In the genomic region with DNA sequence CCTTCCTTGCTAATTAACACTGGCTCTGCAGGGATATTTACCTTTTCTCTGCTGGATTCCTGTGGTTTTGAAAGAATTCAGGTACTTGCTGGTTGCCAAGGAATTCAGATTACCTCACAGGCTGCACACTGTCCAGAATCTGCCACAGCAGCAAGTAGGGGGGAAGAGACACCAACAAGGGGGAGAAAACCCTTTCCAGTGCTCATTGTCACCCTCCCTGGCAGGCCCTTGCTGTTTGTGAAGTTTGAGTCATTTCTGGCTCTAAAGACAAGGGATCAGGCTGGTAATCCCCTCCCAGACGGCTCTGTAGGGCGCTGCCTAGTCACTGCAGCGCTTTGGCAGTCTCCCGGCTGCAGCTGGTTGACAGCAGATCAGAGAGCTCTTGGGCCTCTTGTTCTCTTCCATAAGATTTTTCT, we compare ENCODE assay signal across 8 cellular contexts. TPM values are rescaled to one million over a fixed set of nuclear protein-coding genes. Genes with fewer than 3 reads are reported as not detected.
DNase-seq lines count a peak whose midpoint lies in the region; ATAC-seq and TF ChIP-seq lines count a peak whose summit lies in the region.

No MANE protein-coding gene starts in this region.

- H3K27me3 ChIP-seq in liver (ENCODE audit: control insufficient read depth in 4 of 4, insufficient read depth in 4 of 4, low read length in 3 of 4) (no peaks in the 10 kb centered on the region), transverse colon (no peaks in the 10 kb centered on the region)

- intact Hi-C loops in transverse colon (cut with DNase I; ENCODE audit: low total_unique reads), result loop anchor here (2.0 kb wide), 1 partner anchor 271 kb away; no protein-coding TSS in a partner anchor
- intact Hi-C loops in CD14-positive monocyte (cut with micrococcal nuclease), result no loop called here

- no peak for TF ChIP-seq RAD21 in liver (IDR thresholded peaks at IDR 0.05)

- TF ChIP-seq CTCF in liver (IDR thresholded peaks at IDR 0.05; ENCODE audit: low read depth, low read length, missing input control) (no peak), transverse colon (IDR thresholded peaks at IDR 0.05) (no peak), CD14-positive monocyte (IDR thresholded peaks at IDR 0.05) (no peak)

- H3K27ac ChIP-seq in liver (ENCODE audit: low read depth in 1 of 2, low read length in 2 of 2), result peak overlapping the region; percentile 25 to 29
- H3K27ac ChIP-seq in transverse colon, result peak overlapping the region; percentile 46 to 80 (median 74)

- peaks cover 0 to 2% (median 0%) of the 10 kb centered on the region in 7 donors for H3K9me3 Mint-ChIP-seq in CD14-positive monocyte

- H3K36me3 ChIP-seq in liver (ENCODE audit: control insufficient read depth in 4 of 4, insufficient read depth in 3 of 4, low read depth in 1 of 4, low read length in 3 of 4) (peaks cover 0 to 3% (median 1%) of the 10 kb centered on the region in 4 donors), transverse colon (no peaks in the 10 kb centered on the region)

- H3K36me3 Mint-ChIP-seq in CD14-positive monocyte, result peaks cover 26 to 30% of the 10 kb centered on the region in 2 donors

- H3K27me3 Mint-ChIP-seq in CD14-positive monocyte (ENCODE audit: low read depth in 3 of 3), result no peaks in the 10 kb centered on the region

- H3K4me1 ChIP-seq in liver (ENCODE audit: control insufficient read depth in 4 of 4, insufficient read depth in 4 of 4, low read length in 3 of 4) (peaks cover 2 to 8% (median 4%) of the 10 kb centered on the region in 4 donors), transverse colon (peaks cover 4 to 19% (median 8%) of the 10 kb centered on the region in 4 donors)

- no peak for TF ChIP-seq POLR2A in transverse colon (IDR thresholded peaks at IDR 0.05)

- in situ Hi-C loops in transverse colon (cut with MboI; ENCODE audit: low pct_ligation_motif_present in 1 of 4, low pct_unique_long_range_greater_than_20kb in 1 of 4, low sequenced_read_pairs in 3 of 4), result loop anchor here in 3 of 4 donors (10.0 kb wide), 1 partner anchor 273 kb away; the partner anchor contains the start of genes IFT43 (in 3 of the 3) and TGFB3 (in 3 of the 3)

- peak overlapping the region in 1 of 7 donors; percentile 21 for H3K27ac Mint-ChIP-seq in CD14-positive monocyte

- H3K9ac ChIP-seq in liver (ENCODE audit: low read depth in 1 of 2, low read length in 2 of 2), result no peak overlapping the region

- H3K4me1 Mint-ChIP-seq in CD14-positive monocyte, result peaks cover 3% of the 10 kb centered on the region

- 67% methylated on average over 4 of the region's 4 CpGs for WGBS in liver
- WGBS in transverse colon (ENCODE audit: low coverage in 1 of 2), 2 donors, result 38% methylated on average over 4 of the region's 4 CpGs; no CpG with 5 or more reads in 1 of the 2 donors

- H3K4me3 Mint-ChIP-seq in CD14-positive monocyte, result no peak overlapping the region

- ATAC-seq in GM18868 (IDR thresholded peaks at IDR 0.05; ENCODE audit: unreplicated experiment), result peak; percentile 88
- ATAC-seq in GM19455 (IDR thresholded peaks at IDR 0.05; ENCODE audit: unreplicated experiment), result no peak

- H3K9me3 ChIP-seq in liver (ENCODE audit: control insufficient read depth in 4 of 4, low read length in 3 of 4) (no peaks in the 10 kb centered on the region), transverse colon (no peaks in the 10 kb centered on the region)

- H3K4me3 ChIP-seq in liver (ENCODE audit: low read depth in 1 of 3, low read length in 3 of 3) (no peak overlapping the region), transverse colon (no peak overlapping the region)

- no peak for TF ChIP-seq EP300 in transverse colon (IDR thresholded peaks at IDR 0.05; ENCODE audit: low read depth)

- peak; percentile 13 for DNase-seq in MV-4-11 (lab: John Stamatoyannopoulos, UW)
- DNase-seq in dedifferentiated amniotic fluid mesenchymal stem cell (ENCODE audit: extremely low spot score), result peak; percentile 76
- DNase-seq in transverse colon, result peak; percentile 13
- DNase-seq in foreskin melanocyte, result no peak
- no peak for DNase-seq in CD14-positive monocyte (ENCODE audit: low spot score)

TF ChIP-seq in liver, 16 proteins besides CTCF, POLR2A, EP300 and RAD21:
- TF ChIP-seq ZBTB33 (IDR thresholded peaks at IDR 0.05) (peak; percentile 46), SP1 (IDR thresholded peaks at IDR 0.05) (peak; percentile 38), YY1 (IDR thresholded peaks at IDR 0.05) (no peak), GABPA (IDR thresholded peaks at IDR 0.05 in 1 of 2, conservative IDR thresholded peaks at IDR 0.05 in 1 of 2) (peak in 1 of 2 donors; percentile 11), HNF4A (conservative IDR thresholded peaks at IDR 0.05) (peak in 1 of 2 donors; percentile 12), NR2F2 (IDR thresholded peaks at IDR 0.05) (no peak), FOXA1 (IDR thresholded peaks at IDR 0.05) (no peak), JUND (IDR thresholded peaks at IDR 0.05) (no peak), RXRA (IDR thresholded peaks at IDR 0.05) (peak in 1 of 2 donors; percentile 27), TAF1 (conservative IDR thresholded peaks at IDR 0.05) (no peak), HNF4G (IDR thresholded peaks at IDR 0.05) (no peak), EGR1 (IDR thresholded peaks at IDR 0.05; ENCODE audit: low read depth in 2 of 2) (no peak), FOXA2 (IDR thresholded peaks at IDR 0.05) (peak; percentile 21), ATF3 (IDR thresholded peaks at IDR 0.05) (no peak)
- TF ChIP-seq, protein P1, sequence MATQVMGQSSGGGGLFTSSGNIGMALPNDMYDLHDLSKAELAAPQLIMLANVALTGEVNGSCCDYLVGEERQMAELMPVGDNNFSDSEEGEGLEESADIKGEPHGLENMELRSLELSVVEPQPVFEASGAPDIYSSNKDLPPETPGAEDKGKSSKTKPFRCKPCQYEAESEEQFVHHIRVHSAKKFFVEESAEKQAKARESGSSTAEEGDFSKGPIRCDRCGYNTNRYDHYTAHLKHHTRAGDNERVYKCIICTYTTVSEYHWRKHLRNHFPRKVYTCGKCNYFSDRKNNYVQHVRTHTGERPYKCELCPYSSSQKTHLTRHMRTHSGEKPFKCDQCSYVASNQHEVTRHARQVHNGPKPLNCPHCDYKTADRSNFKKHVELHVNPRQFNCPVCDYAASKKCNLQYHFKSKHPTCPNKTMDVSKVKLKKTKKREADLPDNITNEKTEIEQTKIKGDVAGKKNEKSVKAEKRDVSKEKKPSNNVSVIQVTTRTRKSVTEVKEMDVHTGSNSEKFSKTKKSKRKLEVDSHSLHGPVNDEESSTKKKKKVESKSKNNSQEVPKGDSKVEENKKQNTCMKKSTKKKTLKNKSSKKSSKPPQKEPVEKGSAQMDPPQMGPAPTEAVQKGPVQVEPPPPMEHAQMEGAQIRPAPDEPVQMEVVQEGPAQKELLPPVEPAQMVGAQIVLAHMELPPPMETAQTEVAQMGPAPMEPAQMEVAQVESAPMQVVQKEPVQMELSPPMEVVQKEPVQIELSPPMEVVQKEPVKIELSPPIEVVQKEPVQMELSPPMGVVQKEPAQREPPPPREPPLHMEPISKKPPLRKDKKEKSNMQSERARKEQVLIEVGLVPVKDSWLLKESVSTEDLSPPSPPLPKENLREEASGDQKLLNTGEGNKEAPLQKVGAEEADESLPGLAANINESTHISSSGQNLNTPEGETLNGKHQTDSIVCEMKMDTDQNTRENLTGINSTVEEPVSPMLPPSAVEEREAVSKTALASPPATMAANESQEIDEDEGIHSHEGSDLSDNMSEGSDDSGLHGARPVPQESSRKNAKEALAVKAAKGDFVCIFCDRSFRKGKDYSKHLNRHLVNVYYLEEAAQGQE (IDR thresholded peaks at IDR 0.05), result no peak
- TF ChIP-seq, protein P2, sequence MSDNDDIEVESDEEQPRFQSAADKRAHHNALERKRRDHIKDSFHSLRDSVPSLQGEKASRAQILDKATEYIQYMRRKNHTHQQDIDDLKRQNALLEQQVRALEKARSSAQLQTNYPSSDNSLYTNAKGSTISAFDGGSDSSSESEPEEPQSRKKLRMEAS (IDR thresholded peaks at IDR 0.05), result peak; percentile 17

RNA-seq across cellular contexts. Expression of gene TTLL5, which starts 50.8 kb away (rescaled TPM):
- total RNA-seq in liver (10 to 100 TPM; 14.0 to 14.2 TPM), transverse colon (100 to 1,000 TPM in 1 of 4 donors, 10 to 100 TPM in 3; 16.1 to 264 (median 40.8) TPM)
- polyA plus RNA-seq in liver (1 to 10 TPM; 4.3 to 5.7 TPM), CD14-positive monocyte (1 to 10 TPM; 4.2 to 4.7 TPM)

RNA-seq across cellular contexts. Expression of gene ERG28, which starts 51.1 kb away (rescaled TPM):
- 10 to 100 TPM; 17.1 to 17.6 TPM for total RNA-seq in liver
- 10 to 100 TPM; 40.9 to 43.5 TPM for polyA plus RNA-seq in liver
- total RNA-seq in transverse colon, result 1 to 10 TPM in 3 of 4 donors, under 1 TPM in 1; 0.75 to 9.4 (median 6.2) TPM
- 1 to 10 TPM; 5.7 to 8.2 TPM for polyA plus RNA-seq in CD14-positive monocyte

Comparison
In these comparisons a context has a peak if more than half of its experiments do, and no peak if none do; other contexts are left out.
1. DNase-seq: peak in MV-4-11 (single experiment), dedifferentiated amniotic fluid mesenchymal stem cell (single experiment) and transverse colon (single experiment); none in foreskin melanocyte (single experiment) and CD14-positive monocyte (single experiment).